ENCODE assay signal across 32 cellular contexts in the genomic region with DNA sequence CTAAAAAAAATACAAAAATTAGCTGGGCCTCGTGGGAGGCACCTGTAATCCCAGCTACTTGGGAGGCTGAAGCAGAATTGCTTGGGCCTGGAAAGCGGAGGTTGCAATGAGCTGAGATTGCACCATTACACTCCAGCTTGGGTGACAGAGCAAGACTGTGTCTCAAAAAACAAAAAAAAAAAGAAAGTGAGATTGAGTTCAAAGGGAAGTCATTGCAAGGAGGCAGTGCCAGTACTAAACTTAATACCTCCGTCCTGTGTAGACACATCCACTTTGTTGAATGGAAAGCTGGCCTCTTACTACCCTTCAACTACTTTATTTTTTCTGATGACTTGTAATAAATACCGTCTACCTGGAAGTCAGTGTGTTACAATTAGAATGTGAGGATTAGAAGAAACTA. TPM values are rescaled to one million over a fixed set of nuclear protein-coding genes. Genes with fewer than 3 reads are reported as not detected.
DNase-seq lines count a peak whose midpoint lies in the region; ATAC-seq and TF ChIP-seq lines count a peak whose summit lies in the region.
"Had no signal": no experiment of that assay in that cellular context is flagged by ENCODE, and none has a peak within 500 bp of the region (broad histone marks: within the 10 kb centered on the region; RNA-seq: fewer than 3 reads in every experiment).

No MANE protein-coding gene starts in this region.

- ATAC-seq in psoas muscle (peak in 3 of 4 donors; percentile 30 to 79 (median 43)), gastrocnemius medialis (peak; percentile 73 to 91)
- ATAC-seq: A549; CD8-positive, alpha-beta T cell had no signal

- no peak for DNase-seq in CD14-positive monocyte (ENCODE audit: low spot score)
- no peak for DNase-seq in psoas muscle
- DNase-seq in gastrocnemius medialis: peak; percentile 3 to 25
- no peak for DNase-seq in NAMALWA (ENCODE audit: low spot score)
- DNase-seq in NCI-H524 (lab: John Stamatoyannopoulos, UW): no peak
- no peak for DNase-seq in OCI-M2 (lab: John Stamatoyannopoulos, UW; ENCODE audit: unreplicated experiment)
- DNase-seq: 8988T; ACHN; AML-193; BE2C; C1 segment of cervical spinal cord; Caco-2; Calu3; CD4-positive, alpha-beta memory T cell; CD4-positive, alpha-beta T cell; CD4-positive, CD25-positive, alpha-beta regulatory T cell; CD8-positive, alpha-beta memory T cell; CD8-positive, alpha-beta T cell; COR-L47; DMS 273 treated with DMSO at 0.1 percent for 48 hours; DMS153; DMS53; DMS79; DMS79 treated with DMSO at 0.1 percent for 48 hours; DND-41; EL had no signal

- TF ChIP-seq CTCF in CD14-positive monocyte (IDR thresholded peaks at IDR 0.05): no peak
- TF ChIP-seq CTCF in psoas muscle (IDR thresholded peaks at IDR 0.05): no peak
- no peak for TF ChIP-seq CTCF in gastrocnemius medialis (IDR thresholded peaks at IDR 0.05 in 4 of 5, conservative IDR thresholded peaks at IDR 0.05 in 1 of 5)

- H3K27ac ChIP-seq in psoas muscle (no peak overlapping the region), gastrocnemius medialis (no peak overlapping the region)
- H3K27ac ChIP-seq: 22Rv1; A549; BLaER1; BLaER1 treated with 17β-estradiol and CSF1 and Interleukin-3, amounts not matched to agents 10 nM and 100 nM; C4-2B had no signal

- H3K9me3 ChIP-seq in psoas muscle: no peaks in the 10 kb centered on the region
- no peaks in the 10 kb centered on the region for H3K9me3 ChIP-seq in gastrocnemius medialis
- H3K9me3 ChIP-seq: A549, BE2C, BLaER1, Caco-2 had no signal

- no peaks in the 10 kb centered on the region for H3K27me3 ChIP-seq in psoas muscle (ENCODE audit: insufficient read depth in 3 of 3, low read length in 2 of 3)
- no peaks in the 10 kb centered on the region for H3K27me3 ChIP-seq in gastrocnemius medialis
- H3K27me3 ChIP-seq: BE2C; BLaER1; BLaER1 treated with 17β-estradiol and CSF1 and Interleukin-3, amounts not matched to agents 10 nM and 100 nM had no signal

- 44 to 76% (median 58%) methylated on average over 4 of the region's 4 CpGs for WGBS in psoas muscle, 3 donors

- H3K36me3 ChIP-seq in psoas muscle (ENCODE audit: insufficient read depth in 1 of 2, low read depth in 1 of 2): no peaks in the 10 kb centered on the region
- no peaks in the 10 kb centered on the region for H3K36me3 ChIP-seq in gastrocnemius medialis
- H3K36me3 ChIP-seq: BE2C, BLaER1 had no signal

- no peak for TF ChIP-seq POLR2A in gastrocnemius medialis (IDR thresholded peaks at IDR 0.05)

- H3K4me1 Mint-ChIP-seq in CD14-positive monocyte: peaks cover 35% of the 10 kb centered on the region

- peaks cover 15% of the 10 kb centered on the region for H3K4me1 ChIP-seq in psoas muscle
- peaks cover 28 to 38% of the 10 kb centered on the region in 2 donors for H3K4me1 ChIP-seq in gastrocnemius medialis
- H3K4me1 ChIP-seq: BE2C, BLaER1, Caco-2 had no signal

- no peak overlapping the region for H3K4me3 Mint-ChIP-seq in CD14-positive monocyte
- H3K4me3 Mint-ChIP-seq: B cell; CD4-positive, alpha-beta memory T cell; CD4-positive, alpha-beta T cell; CD4-positive, CD25-positive, alpha-beta regulatory T cell; CD8-positive, alpha-beta memory T cell; CD8-positive, alpha-beta T cell had no signal

- intact Hi-C loops in CD14-positive monocyte (cut with micrococcal nuclease) (no loop called here), psoas muscle (cut with DNase I) (no loop called here), gastrocnemius medialis (cut with DNase I; ENCODE audit: low total_unique reads) (no loop called here)

- in situ Hi-C loops in gastrocnemius medialis (cut with MboI; ENCODE audit: low sequenced_read_pairs in 4 of 4): no loop called here

- H3K27ac Mint-ChIP-seq in CD14-positive monocyte: peak overlapping the region in 4 of 7 donors; percentile 22 to 76 (median 64)
- H3K27ac Mint-ChIP-seq: B cell; CD4-positive, alpha-beta memory T cell; CD4-positive, alpha-beta T cell; CD4-positive, CD25-positive, alpha-beta regulatory T cell; CD8-positive, alpha-beta memory T cell; CD8-positive, alpha-beta T cell had no signal

- no peaks in the 10 kb centered on the region for H3K9me3 Mint-ChIP-seq in CD14-positive monocyte
- H3K9me3 Mint-ChIP-seq: CD4-positive, alpha-beta memory T cell; CD4-positive, alpha-beta T cell; CD4-positive, CD25-positive, alpha-beta regulatory T cell; CD8-positive, alpha-beta memory T cell; CD8-positive, alpha-beta T cell had no signal

- H3K4me3 ChIP-seq in psoas muscle (no peak overlapping the region), gastrocnemius medialis (no peak overlapping the region)
- H3K4me3 ChIP-seq: A549; BLaER1; BLaER1 treated with 17β-estradiol and CSF1 and Interleukin-3, amounts not matched to agents 10 nM and 100 nM had no signal

- H3K27me3 Mint-ChIP-seq in CD14-positive monocyte (ENCODE audit: low read depth in 3 of 3): peaks cover 0 to under 1% (median 0%) of the 10 kb centered on the region in 3 donors
- H3K27me3 Mint-ChIP-seq: B cell; CD4-positive, alpha-beta memory T cell; CD4-positive, alpha-beta T cell; CD4-positive, CD25-positive, alpha-beta regulatory T cell; CD8-positive, alpha-beta memory T cell had no signal

- no peaks in the 10 kb centered on the region for H3K36me3 Mint-ChIP-seq in CD14-positive monocyte
- H3K36me3 Mint-ChIP-seq: CD4-positive, CD25-positive, alpha-beta regulatory T cell; CD8-positive, alpha-beta T cell had no signal

RNA-seq across cellular contexts. Expression of a gene that starts 31.0 kb away (rescaled TPM):
- polyA plus RNA-seq in CD14-positive monocyte (10 to 100 TPM; 10.7 to 12.1 TPM), psoas muscle (10 to 100 TPM in 1 of 3 donors, 1 to 10 TPM in 2; 4.4 to 22.9 (median 8.6) TPM)
- total RNA-seq in psoas muscle (10 to 100 TPM; 24.8 to 39.2 (median 31.4) TPM), gastrocnemius medialis (10 to 100 TPM; 22.7 to 41.0 (median 35.7) TPM)

Comparison
In these comparisons a context has a peak if more than half of its experiments do, and no peak if none do; other contexts are left out.
1. DNase-seq: peak in gastrocnemius medialis (2 of 2); none in CD14-positive monocyte (single experiment), psoas muscle (0 of 2), NAMALWA (single experiment), NCI-H524 (0 of 2) and OCI-M2 (single experiment).